Comparison of ENCODE assay signal across 25 cellular contexts in genomic region chr6:19463250-19463649, GRCh38.
"Had no signal": no experiment of that assay in that cellular context is flagged by ENCODE, and none has a peak within 500 bp of the region (broad histone marks: within the 10 kb centered on the region; RNA-seq: fewer than 3 reads in every experiment).

No MANE protein-coding gene starts in this region.

- H3K4me1 Mint-ChIP-seq: activated CD4-positive, alpha-beta memory T cell treated with anti-CD3 and anti-CD28 coated beads, Interleukin-2, amount 10 ng/mL, durations not matched to agents 7 days and 5 days; activated CD4-positive, alpha-beta T cell treated with anti-CD3 and anti-CD28 coated beads for 36 hours; activated T-helper 17 cell treated with anti-CD3 and anti-CD28 coated beads, Interleukin-2, amount 50 U/mL, for 72 hours had no signal

- H3K9me3 Mint-ChIP-seq: activated naive CD4-positive, alpha-beta T cell treated with anti-CD3 and anti-CD28 coated beads for 36 hours; activated T-helper 17 cell treated with anti-CD3 and anti-CD28 coated beads, Interleukin-2, amount 50 U/mL, for 72 hours had no signal

- H3K9me3 ChIP-seq: SJCRH30, SK-N-SH had no signal

- H3K4me2 ChIP-seq: PC-9, SK-N-SH had no signal

- H3K27ac ChIP-seq: brain microvascular endothelial cell, cardiac muscle cell, PC-9, SJCRH30, VCaP had no signal

- H2AFZ ChIP-seq: PC-9 had no signal

- H3K27me3 ChIP-seq: brain microvascular endothelial cell, cardiac muscle cell, SJCRH30 had no signal

- H3K4me3 ChIP-seq: cardiac muscle cell, PC-9, SJCRH30 had no signal

- H3K36me3 ChIP-seq: brain microvascular endothelial cell, cardiac muscle cell, SJCRH30 had no signal

- H3K9ac ChIP-seq: SK-N-SH had no signal

- H3K4me1 ChIP-seq: SJCRH30 had no signal

- DNase-seq: activated CD4-positive, alpha-beta memory T cell treated with anti-CD3 and anti-CD28 coated beads, Interleukin-2, amount 10 ng/mL, durations not matched to agents 7 days and 5 days; activated CD4-positive, alpha-beta T cell treated with anti-CD3 and anti-CD28 coated beads for 36 hours; activated CD4-positive, alpha-beta T cell treated with anti-CD3 and anti-CD28 coated beads, Interleukin-2, amount 50 U/mL, for 1 hour; activated CD4-positive, CD25-positive, alpha-beta regulatory T cell; activated gamma-delta T cell; activated naive CD4-positive, alpha-beta T cell treated with anti-CD3 and anti-CD28 coated beads for 36 hours; activated T-cell treated with anti-CD3 and anti-CD28 coated beads for 4 hours; activated T-cell treated with anti-CD3 and anti-CD28 coated beads, Interleukin-2, amount 50 U/mL, for 48 hours; amygdala; brain microvascular endothelial cell; cerebellar nuclear complex; MM.1S; NCI-H1105; NCI-H1436; NCI-H1694 treated with DMSO at 0.1 percent for 48 hours; NCI-H2107; NCI-H446 treated with DMSO at 0.1 percent for 48 hours; PC-9; SK-N-SH; T-helper 1 cell had no signal

- H3K27me3 Mint-ChIP-seq: activated CD4-positive, alpha-beta memory T cell treated with anti-CD3 and anti-CD28 coated beads, Interleukin-2, amount 10 ng/mL, durations not matched to agents 7 days and 5 days; activated CD4-positive, alpha-beta T cell treated with anti-CD3 and anti-CD28 coated beads for 36 hours; activated naive CD8-positive, alpha-beta T cell; activated T-helper 17 cell treated with anti-CD3 and anti-CD28 coated beads, Interleukin-2, amount 50 U/mL, for 72 hours had no signal

- H3K27ac Mint-ChIP-seq: activated CD4-positive, alpha-beta memory T cell treated with anti-CD3 and anti-CD28 coated beads, Interleukin-2, amount 10 ng/mL, durations not matched to agents 7 days and 5 days; activated CD4-positive, alpha-beta T cell treated with anti-CD3 and anti-CD28 coated beads for 36 hours; activated naive CD4-positive, alpha-beta T cell treated with anti-CD3 and anti-CD28 coated beads for 36 hours; activated naive CD8-positive, alpha-beta T cell; activated T-helper 17 cell treated with anti-CD3 and anti-CD28 coated beads, Interleukin-2, amount 50 U/mL, for 72 hours had no signal

- H3K36me3 Mint-ChIP-seq: activated naive CD8-positive, alpha-beta T cell had no signal

- H3K4me3 Mint-ChIP-seq: activated CD4-positive, alpha-beta memory T cell treated with anti-CD3 and anti-CD28 coated beads, Interleukin-2, amount 10 ng/mL, durations not matched to agents 7 days and 5 days; activated CD4-positive, alpha-beta T cell treated with anti-CD3 and anti-CD28 coated beads for 36 hours; activated naive CD4-positive, alpha-beta T cell treated with anti-CD3 and anti-CD28 coated beads for 36 hours; activated naive CD8-positive, alpha-beta T cell; activated T-helper 17 cell treated with anti-CD3 and anti-CD28 coated beads, Interleukin-2, amount 50 U/mL, for 72 hours had no signal
